In the genomic region with DNA sequence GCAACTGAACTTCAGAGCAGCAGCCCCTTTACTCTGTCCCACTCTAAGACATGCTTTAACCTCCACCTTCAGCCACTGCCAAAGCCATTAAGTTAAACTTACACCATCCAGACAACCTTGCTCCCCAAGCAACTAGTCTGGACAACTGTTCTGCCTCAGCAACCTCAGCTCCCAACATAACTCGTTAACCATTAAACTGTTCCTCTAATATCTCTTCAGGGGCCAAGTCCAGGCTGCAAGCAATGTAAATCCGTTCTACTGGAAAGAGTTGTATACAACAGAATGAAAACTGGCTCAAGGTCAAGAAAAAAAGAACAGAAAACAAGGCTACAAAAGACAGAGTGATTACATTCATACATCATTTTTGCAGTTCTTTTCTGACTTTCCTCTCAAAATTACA, we compare ENCODE assay signal across 19 cellular contexts.
DNase-seq lines count a peak whose midpoint lies in the region; ATAC-seq, FAIRE-seq and TF ChIP-seq lines count a peak whose summit lies in the region.
"Had no signal": no experiment of that assay in that cellular context is flagged by ENCODE, and none has a peak within 500 bp of the region (broad histone marks: within the 10 kb centered on the region; RNA-seq: fewer than 3 reads in every experiment).

No MANE protein-coding gene starts in this region.

- H3K4me3 ChIP-seq in keratinocyte (ENCODE audit: control insufficient read depth in 2 of 3, extremely low read depth in 1 of 3, insufficient read depth in 2 of 3, low read depth in 1 of 3, low read length in 3 of 3), result no peak overlapping the region
- H3K4me3 ChIP-seq: prostate gland had no signal

- H3K36me3 ChIP-seq in keratinocyte (ENCODE audit: control insufficient read depth in 2 of 2, extremely low read depth in 1 of 2, insufficient read depth in 2 of 2, low read length in 2 of 2), result no peaks in the 10 kb centered on the region
- H3K36me3 ChIP-seq: prostate gland had no signal

- ATAC-seq in GM19035 (IDR thresholded peaks at IDR 0.05; ENCODE audit: unreplicated experiment) (no peak), HG03354 (IDR thresholded peaks at IDR 0.05; ENCODE audit: poor library complexity, severe bottlenecking, unreplicated experiment) (no peak)
- ATAC-seq: activated naive CD8-positive, alpha-beta T cell treated with anti-CD3 and anti-CD28 coated beads, Interleukin-2, amount 50 U/mL, for 24 hours; natural killer cell; Right ventricle myocardium inferior; T-cell had no signal

- H3K4me3 Mint-ChIP-seq in neural crest cell (no peak overlapping the region), CD14-positive monocyte (no peak overlapping the region)
- H3K4me3 Mint-ChIP-seq: activated CD4-positive, alpha-beta T cell treated with anti-CD3 and anti-CD28 coated beads, Interleukin-2, amount 10 ng/mL, durations not matched to agents 7 days and 5 days; activated naive CD8-positive, alpha-beta T cell treated with anti-CD3 and anti-CD28 coated beads, Interleukin-2, amount 50 U/mL, for 24 hours; CD8-positive, alpha-beta memory T cell; natural killer cell; T-cell had no signal

- no peak for FAIRE-seq in keratinocyte (lab: Jason Lieb, UNC)

- DNase-seq in Caki2 (ENCODE audit: low read depth) (peak; percentile 59), keratinocyte (ENCODE audit: low read depth, low spot score) (no peak), neural crest cell (ENCODE audit: low read depth, low spot score) (no peak), OCI-M1 (lab: John Stamatoyannopoulos, UW) (no peak), CD14-positive monocyte (ENCODE audit: low spot score) (no peak)
- DNase-seq: activated CD4-positive, alpha-beta T cell treated with anti-CD3 and anti-CD28 coated beads, Interleukin-2, amount 10 ng/mL, durations not matched to agents 7 days and 5 days; activated CD8-positive, alpha-beta memory T cell treated with anti-CD3 and anti-CD28 coated beads, Interleukin-2, amount 50 U/mL, for 4 hours; activated naive CD8-positive, alpha-beta T cell treated with anti-CD3 and anti-CD28 coated beads, Interleukin-2, amount 50 U/mL, for 24 hours; CD8-positive, alpha-beta memory T cell; DMS79; natural killer cell; NCI-H2081 treated with DMSO at 0.1 percent for 48 hours; NCI-H510A; T-cell had no signal

- dilution Hi-C loops in keratinocyte (cut with MboI; ENCODE audit: extremely low pct_ligation_motif_present, low sequenced_read_pairs), result no loop called here

- peak overlapping the region; percentile 15; the same call in 1 of the 2 replicates for H3K27ac ChIP-seq in VCaP
- H3K27ac ChIP-seq in keratinocyte (ENCODE audit: control insufficient read depth, insufficient read depth, low read length), result no peak overlapping the region
- H3K27ac ChIP-seq: prostate gland had no signal

- H3K27me3 Mint-ChIP-seq in neural crest cell (ENCODE audit: low read depth) (no peaks in the 10 kb centered on the region), CD14-positive monocyte (ENCODE audit: low read depth in 3 of 3) (peaks cover 0 to 1% (median 0%) of the 10 kb centered on the region in 3 donors)
- H3K27me3 Mint-ChIP-seq: activated CD4-positive, alpha-beta T cell treated with anti-CD3 and anti-CD28 coated beads, Interleukin-2, amount 10 ng/mL, durations not matched to agents 7 days and 5 days; activated naive CD8-positive, alpha-beta T cell treated with anti-CD3 and anti-CD28 coated beads, Interleukin-2, amount 50 U/mL, for 24 hours; CD8-positive, alpha-beta memory T cell had no signal

- peaks cover 39% of the 10 kb centered on the region for H3K4me1 ChIP-seq in keratinocyte (ENCODE audit: control insufficient read depth, extremely low read depth, insufficient read depth, low read length)

- H3K27ac Mint-ChIP-seq in neural crest cell (ENCODE audit: unreplicated experiment), result peak overlapping the region; percentile 29
- H3K27ac Mint-ChIP-seq in CD14-positive monocyte, result no peak overlapping the region
- H3K27ac Mint-ChIP-seq: activated CD4-positive, alpha-beta T cell treated with anti-CD3 and anti-CD28 coated beads, Interleukin-2, amount 10 ng/mL, durations not matched to agents 7 days and 5 days; activated naive CD8-positive, alpha-beta T cell treated with anti-CD3 and anti-CD28 coated beads, Interleukin-2, amount 50 U/mL, for 24 hours; CD8-positive, alpha-beta memory T cell; natural killer cell; T-cell had no signal

- H3K27me3 ChIP-seq in keratinocyte (ENCODE audit: control insufficient read depth, extremely low read depth, insufficient read depth, low read length), result no peaks in the 10 kb centered on the region

- no peaks in the 10 kb centered on the region for H4K20me1 ChIP-seq in keratinocyte (ENCODE audit: control insufficient read depth, extremely low read depth, insufficient read depth, low read length)

- H3K36me3 Mint-ChIP-seq in neural crest cell (ENCODE audit: low read depth), result no peaks in the 10 kb centered on the region
- H3K36me3 Mint-ChIP-seq in CD14-positive monocyte, result no peaks in the 10 kb centered on the region
- H3K36me3 Mint-ChIP-seq: CD8-positive, alpha-beta memory T cell; natural killer cell; T-cell had no signal

- TF ChIP-seq CTCF in VCaP (conservative IDR thresholded peaks at IDR 0.05) (no peak), keratinocyte (optimal IDR thresholded peaks at IDR 0.05 in 1 of 3, IDR thresholded peaks at IDR 0.05 in 1 of 3, conservative IDR thresholded peaks at IDR 0.05 in 1 of 3; ENCODE audit: extremely low read depth in 1 of 3, insufficient read depth in 2 of 3, low read length in 3 of 3) (no peak), neural crest cell (conservative IDR thresholded peaks at IDR 0.05) (no peak), CD14-positive monocyte (IDR thresholded peaks at IDR 0.05) (no peak)

- no peaks in the 10 kb centered on the region for H3K9me1 ChIP-seq in keratinocyte (ENCODE audit: control insufficient read depth, extremely low read depth, insufficient read depth, low read length)

- intact Hi-C loops in CD14-positive monocyte (cut with micrococcal nuclease), result no loop called here

- in situ Hi-C loops in Caki2 (cut with HindIII; ENCODE audit: low pct_unique_long_range_greater_than_20kb, low sequenced_read_pairs), result no loop called here

- H3K9me3 Mint-ChIP-seq in neural crest cell (peaks cover 8% of the 10 kb centered on the region), CD14-positive monocyte (peaks cover 0 to 6% (median 2%) of the 10 kb centered on the region in 7 donors)
- H3K9me3 Mint-ChIP-seq: activated CD4-positive, alpha-beta T cell treated with anti-CD3 and anti-CD28 coated beads, Interleukin-2, amount 10 ng/mL, durations not matched to agents 7 days and 5 days had no signal

- no peaks in the 10 kb centered on the region for H3K79me2 ChIP-seq in keratinocyte (ENCODE audit: control insufficient read depth, insufficient read depth, low read length)

- H3K4me1 Mint-ChIP-seq in neural crest cell (peaks cover 31% of the 10 kb centered on the region), CD14-positive monocyte (peaks cover 5% of the 10 kb centered on the region)
- H3K4me1 Mint-ChIP-seq: activated CD4-positive, alpha-beta T cell treated with anti-CD3 and anti-CD28 coated beads, Interleukin-2, amount 10 ng/mL, durations not matched to agents 7 days and 5 days; activated naive CD8-positive, alpha-beta T cell treated with anti-CD3 and anti-CD28 coated beads, Interleukin-2, amount 50 U/mL, for 24 hours; CD8-positive, alpha-beta memory T cell; natural killer cell; T-cell had no signal

- no peaks in the 10 kb centered on the region for H3K9me3 ChIP-seq in keratinocyte (ENCODE audit: control insufficient read depth, low read depth, low read length)
- H3K9me3 ChIP-seq: prostate gland had no signal

- H2AFZ ChIP-seq in keratinocyte (ENCODE audit: control insufficient read depth, low read length), result peak overlapping the region; percentile 67

- no peak overlapping the region for H3K4me2 ChIP-seq in keratinocyte (ENCODE audit: control insufficient read depth, extremely low read depth, insufficient read depth, low read depth, low read length)

- H3K9ac ChIP-seq in keratinocyte (ENCODE audit: control insufficient read depth, extremely low read depth, insufficient read depth, low read length), result no peak overlapping the region
